27 cellular contexts compared by ENCODE assay signal in the genomic region with DNA sequence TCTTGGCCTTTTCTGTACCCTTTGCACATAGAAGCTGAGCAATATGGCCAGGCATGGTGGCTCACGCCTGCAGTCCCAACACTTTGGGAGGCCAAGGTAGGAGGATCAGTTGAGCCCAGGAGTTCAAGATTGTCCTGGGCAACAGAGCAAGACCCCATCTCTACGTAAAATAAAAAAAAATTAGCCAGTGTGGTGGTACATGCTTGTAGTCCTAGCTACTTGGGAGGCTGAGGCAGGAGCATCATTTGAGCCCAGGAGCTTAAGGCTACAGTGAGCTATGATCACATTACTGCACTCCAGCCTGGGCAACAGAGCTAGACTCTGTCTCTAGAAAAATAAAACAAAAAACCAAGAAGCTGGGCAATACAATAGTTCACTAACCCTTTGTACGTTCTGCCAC. TPM values are rescaled to one million over a fixed set of nuclear protein-coding genes. Genes with fewer than 3 reads are reported as not detected.
"Had no signal": no experiment of that assay in that cellular context is flagged by ENCODE, and none has a peak within 500 bp of the region (broad histone marks: within the 10 kb centered on the region; RNA-seq: fewer than 3 reads in every experiment).

No MANE protein-coding gene starts in this region.

- ATAC-seq: naive thymus-derived CD8-positive, alpha-beta T cell; pancreas; right cardiac atrium; right lobe of liver; stimulated activated effector memory CD8-positive, alpha-beta T cell treated with anti-CD3 and anti-CD28 coated beads, Interleukin-12 subunit alpha, Interleukin-12 subunit beta, amount 100 ng/mL, for 72 hours; stimulated activated naive B cell treated with anti-CD40 and anti-IgM and Interleukin-4, amounts not matched to agents 10 μg/mL and 1 μg/mL and 100 μg/mL, for 72 hours had no signal

- H3K9me3 ChIP-seq: neutrophil, pancreas, prostate gland, thyroid gland, vagina had no signal

- H3K4me3 ChIP-seq: pancreas, prostate gland, right lobe of liver, sigmoid colon, stomach, thoracic aorta, thyroid gland, tibial nerve, upper lobe of left lung, vagina had no signal

- H3K27ac ChIP-seq: neutrophil, pancreas, prostate gland, right lobe of liver, sigmoid colon, stomach, thoracic aorta, thyroid gland, tibial nerve, upper lobe of left lung, vagina had no signal

- DNase-seq: naive thymus-derived CD8-positive, alpha-beta T cell; nephron progenitor cell; nucleus accumbens; pancreas; right cardiac atrium; right lobe of liver; sigmoid colon; small intestine; stimulated activated CD4-positive, alpha-beta T cell treated with anti-CD3 and anti-CD28 coated beads, Interleukin-15, amount 100 ng/mL, for 24 hours; stimulated activated CD4-positive, alpha-beta T cell treated with anti-CD3 and anti-CD28 coated beads, Interleukin-2, amount 100 ng/mL, for 24 hours; stimulated activated CD4-positive, alpha-beta T cell treated with anti-CD3 and anti-CD28 coated beads, Interleukin-2, amount 100 ng/mL, for 48 hours; stimulated activated CD4-positive, alpha-beta T cell treated with anti-CD3 and anti-CD28 coated beads, Interleukin-4, amount 100 ng/mL, for 24 hours; stimulated activated naive B cell treated with anti-CD40 and anti-IgM and Interleukin-4, amounts not matched to agents 10 μg/mL and 1 μg/mL and 100 μg/mL, for 72 hours; stimulated activated naive CD4-positive, alpha-beta T cell treated with Interleukin-2 at 50 U/mL for 16 hours; stomach; thyroid gland; trophoblast cell; upper lobe of left lung had no signal

- H3K36me3 ChIP-seq: neutrophil, pancreas, prostate gland, right lobe of liver, sigmoid colon, stomach, thoracic aorta, thyroid gland, tibial nerve, upper lobe of left lung, vagina had no signal

RNA-seq across cellular contexts. Expression of a gene that starts 6.3 kb away (rescaled TPM):
- total RNA-seq: natural killer cell treated with Interleukin-12 subunit alpha and Interleukin-12 subunit beta and Interleukin-15 and Interleukin-18, amount 100 ng/mL, for 72 hours; osteocyte; subcutaneous adipose tissue; vagina had no signal
- polyA plus RNA-seq: naive thymus-derived CD8-positive, alpha-beta T cell had no signal
